ENCODE assay signal across 17 cellular contexts in the genomic region with DNA sequence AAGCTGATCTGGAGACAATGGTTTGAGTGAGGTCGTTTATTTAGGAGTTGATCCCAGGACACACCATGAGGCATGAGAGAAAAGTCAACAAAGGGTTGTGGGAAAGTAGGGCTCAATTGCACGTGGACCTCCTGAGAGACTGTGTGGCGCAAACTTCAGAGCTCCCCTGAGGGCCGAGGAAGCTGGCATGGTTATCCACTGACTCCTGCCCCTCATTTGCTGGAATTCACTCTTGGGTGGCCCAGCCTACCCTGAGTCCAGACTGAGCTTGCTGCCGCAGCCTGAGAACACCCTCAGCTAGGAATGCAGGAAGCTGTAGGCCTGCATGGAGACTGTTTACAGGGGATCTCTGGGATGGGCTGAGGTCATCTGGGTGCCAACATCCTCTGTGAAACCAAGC.
DNase-seq lines count a peak whose midpoint lies in the region; ATAC-seq and TF ChIP-seq lines count a peak whose summit lies in the region.
"Had no signal": no experiment of that assay in that cellular context is flagged by ENCODE, and none has a peak within 500 bp of the region (broad histone marks: within the 10 kb centered on the region; RNA-seq: fewer than 3 reads in every experiment).

No MANE protein-coding gene starts in this region.

- H3K4me3 ChIP-seq in body of pancreas (no peak overlapping the region), mesenchymal stem cell (ENCODE audit: insufficient read depth in 1 of 2, low read depth in 1 of 2, low read length in 2 of 2) (no peak overlapping the region), thoracic aorta (no peak overlapping the region), MM.1S (ENCODE audit: low read length) (no peak overlapping the region)
- H3K4me3 ChIP-seq: BLaER1 treated with 17β-estradiol and CSF1 and Interleukin-3, amounts not matched to agents 10 nM and 100 nM; K562; SK-N-MC had no signal

- no peak overlapping the region for H3K18ac ChIP-seq in mesenchymal stem cell (ENCODE audit: low read depth in 1 of 2, low read length in 2 of 2)

- WGBS in body of pancreas, 2 donors = 19 to 36% methylated on average over 4 to 5 of the region's 5 CpGs
- WGBS in mesenchymal stem cell = 77% methylated on average over 5 of the region's 5 CpGs

- no peak overlapping the region for H2BK5ac ChIP-seq in mesenchymal stem cell (ENCODE audit: low read depth, low read length, poor library complexity, severe bottlenecking)

- H4K8ac ChIP-seq in mesenchymal stem cell (ENCODE audit: low read length) = no peak overlapping the region

- intact Hi-C loops in body of pancreas (cut with DNase I) = no loop called here

- TF ChIP-seq CTCF in body of pancreas (IDR thresholded peaks at IDR 0.05) = no peak
- TF ChIP-seq CTCF in thoracic aorta (IDR thresholded peaks at IDR 0.05) = no peak
- no peak for TF ChIP-seq CTCF in MM.1S (IDR thresholded peaks at IDR 0.05; ENCODE audit: low read length)

- peak in 1 of 3 donors; percentile 20 for TF ChIP-seq POLR2A in body of pancreas (IDR thresholded peaks at IDR 0.05)

- H3K9me3 ChIP-seq in body of pancreas (no peaks in the 10 kb centered on the region), mesenchymal stem cell (ENCODE audit: control insufficient read depth, low read length) (no peaks in the 10 kb centered on the region), thoracic aorta (no peaks in the 10 kb centered on the region), MM.1S (replicated peaks; ENCODE audit: insufficient read depth, low read length) (no peaks in the 10 kb centered on the region)

- H3K4me2 ChIP-seq in mesenchymal stem cell (ENCODE audit: low read length, poor library complexity, severe bottlenecking) (no peak overlapping the region), MM.1S (ENCODE audit: low read depth, low read length) (no peak overlapping the region)
- H3K4me2 ChIP-seq: BLaER1 treated with 17β-estradiol and CSF1 and Interleukin-3, amounts not matched to agents 10 nM and 100 nM had no signal

- H3K27ac ChIP-seq in body of pancreas = peak overlapping the region; percentile 32 to 81 (median 58)
- H3K27ac ChIP-seq in mesenchymal stem cell (ENCODE audit: low read length, poor library complexity, severe bottlenecking) = no peak overlapping the region
- H3K27ac ChIP-seq in thoracic aorta = peak overlapping the region; percentile 11 to 26
- H3K27ac ChIP-seq in MM.1S (ENCODE audit: low read length) = no peak overlapping the region
- H3K27ac ChIP-seq: BLaER1 treated with 17β-estradiol and CSF1 and Interleukin-3, amounts not matched to agents 10 nM and 100 nM; SK-N-MC had no signal

- no peaks in the 10 kb centered on the region for H3F3A ChIP-seq in MM.1S (ENCODE audit: insufficient read depth, low read length)

- DNase-seq in NCI-H69 (lab: John Stamatoyannopoulos, UW) = peak; percentile 14
- DNase-seq in body of pancreas = peak; percentile 81 to 88 (median 85)
- no peak for DNase-seq in mesenchymal stem cell
- no peak for DNase-seq in thoracic aorta (ENCODE audit: low spot score)
- DNase-seq in glomerular visceral epithelial cell (ENCODE audit: extremely low spot score) = no peak
- DNase-seq in MM.1S = no peak
- DNase-seq: Calu3, DMS79, MV-4-11, NCI-H1694 treated with DMSO at 0.1 percent for 48 hours, NCI-H774 had no signal

- no peak overlapping the region for H2BK15ac ChIP-seq in mesenchymal stem cell (ENCODE audit: low read depth, poor library complexity, severe bottlenecking)

- H3K36me3 ChIP-seq in body of pancreas (replicated peaks in 1 of 2; ENCODE audit: insufficient read depth in 1 of 2, low read depth in 2 of 2) = no peaks in the 10 kb centered on the region
- H3K36me3 ChIP-seq in mesenchymal stem cell (ENCODE audit: control insufficient read depth in 1 of 2, insufficient read depth in 2 of 2, low read depth in 1 of 2, low read length in 2 of 2) = no peaks in the 10 kb centered on the region
- H3K36me3 ChIP-seq in thoracic aorta = no peaks in the 10 kb centered on the region
- no peaks in the 10 kb centered on the region for H3K36me3 ChIP-seq in MM.1S (replicated peaks; ENCODE audit: insufficient read depth, low read length)
- H3K36me3 ChIP-seq: BLaER1 treated with 17β-estradiol and CSF1 and Interleukin-3, amounts not matched to agents 10 nM and 100 nM had no signal

- H4K91ac ChIP-seq in mesenchymal stem cell (ENCODE audit: low read length) = peak overlapping the region; percentile 2

- no peak overlapping the region for H2AK5ac ChIP-seq in mesenchymal stem cell (ENCODE audit: low read length, severe bottlenecking)

- no peak overlapping the region for H2BK120ac ChIP-seq in mesenchymal stem cell (ENCODE audit: low read depth, low read length)

- no peak overlapping the region for H3K14ac ChIP-seq in mesenchymal stem cell (ENCODE audit: low read length in 2 of 2)

- no peak overlapping the region for H2AFZ ChIP-seq in mesenchymal stem cell (ENCODE audit: low read depth, low read length)
- H2AFZ ChIP-seq in MM.1S (ENCODE audit: low read length) = no peak overlapping the region

- no peaks in the 10 kb centered on the region for H3K9me2 ChIP-seq in MM.1S (replicated peaks; ENCODE audit: insufficient read depth, low read length)

- H3K4me1 ChIP-seq in body of pancreas = peaks cover 37% of the 10 kb centered on the region
- H3K4me1 ChIP-seq in mesenchymal stem cell (ENCODE audit: control insufficient read depth, insufficient read depth, low read depth, low read length) = no peaks in the 10 kb centered on the region
- H3K4me1 ChIP-seq in thoracic aorta (ENCODE audit: control insufficient read depth in 1 of 2, low read depth in 2 of 2) = peaks cover 0 to 11% of the 10 kb centered on the region in 2 donors
- H3K4me1 ChIP-seq in MM.1S (ENCODE audit: low read length) = no peaks in the 10 kb centered on the region
- H3K4me1 ChIP-seq: BLaER1 treated with 17β-estradiol and CSF1 and Interleukin-3, amounts not matched to agents 10 nM and 100 nM had no signal

- H3K4ac ChIP-seq in mesenchymal stem cell (ENCODE audit: low read depth in 1 of 2, low read length in 2 of 2) = no peak overlapping the region

- H3K9ac ChIP-seq in mesenchymal stem cell (ENCODE audit: low read length) = no peak overlapping the region
- no peak overlapping the region for H3K9ac ChIP-seq in MM.1S (ENCODE audit: low read length)
- H3K9ac ChIP-seq: BLaER1 treated with 17β-estradiol and CSF1 and Interleukin-3, amounts not matched to agents 10 nM and 100 nM had no signal

- ATAC-seq in body of pancreas (peak; percentile 98), thoracic aorta (ENCODE audit: insufficient number of reproducible peaks, low FRiP score, low read depth) (peak; percentile 43), GM19328 (IDR thresholded peaks at IDR 0.05; ENCODE audit: unreplicated experiment) (no peak)
- ATAC-seq: CD8-positive, alpha-beta T cell; K562; Right ventricle myocardium inferior had no signal

- H3K79me1 ChIP-seq in mesenchymal stem cell (replicated peaks; ENCODE audit: low read length, poor library complexity, severe bottlenecking) = no peaks in the 10 kb centered on the region

- no peaks in the 10 kb centered on the region for H4K20me1 ChIP-seq in MM.1S (ENCODE audit: insufficient read depth, low read length)
- H4K20me1 ChIP-seq: BLaER1 treated with 17β-estradiol and CSF1 and Interleukin-3, amounts not matched to agents 10 nM and 100 nM had no signal

- no peak overlapping the region for H2BK12ac ChIP-seq in mesenchymal stem cell (ENCODE audit: low read length in 2 of 2)

- H3K27me3 ChIP-seq in body of pancreas (no peaks in the 10 kb centered on the region), mesenchymal stem cell (ENCODE audit: control insufficient read depth in 1 of 2, insufficient read depth in 1 of 2, low read length in 2 of 2) (no peaks in the 10 kb centered on the region), thoracic aorta (replicated peaks; ENCODE audit: insufficient read depth) (no peaks in the 10 kb centered on the region), MM.1S (replicated peaks; ENCODE audit: insufficient read depth, low read length) (no peaks in the 10 kb centered on the region)
- H3K27me3 ChIP-seq: BLaER1 treated with 17β-estradiol and CSF1 and Interleukin-3, amounts not matched to agents 10 nM and 100 nM had no signal

- H3K23ac ChIP-seq in mesenchymal stem cell (ENCODE audit: low read length in 2 of 2) = no peak overlapping the region

- no peaks in the 10 kb centered on the region for H3K79me2 ChIP-seq in MM.1S (ENCODE audit: low read length)

Comparison
In these comparisons a context has a peak if more than half of its experiments do, and no peak if none do; other contexts are left out.
1. DNase-seq: peak in NCI-H69 (single experiment) and body of pancreas (4 of 4); none in mesenchymal stem cell (single experiment), thoracic aorta (single experiment), glomerular visceral epithelial cell (single experiment) and MM.1S (single experiment).
2. H3K27ac ChIP-seq: peak in body of pancreas (4 of 4) and thoracic aorta (2 of 2); none in mesenchymal stem cell (single experiment) and MM.1S (single experiment).